11 cellular contexts compared by ENCODE assay signal in genomic region chr12:6202331-6202730, GRCh38. TPM values are rescaled to one million over a fixed set of nuclear protein-coding genes. Genes with fewer than 3 reads are reported as not detected.
A peak's percentile ranks its signal among the peaks of the same experiment; 100 is the strongest.
DNase-seq lines count a peak whose midpoint lies in the region; ATAC-seq and TF ChIP-seq lines count a peak whose summit lies in the region.
"Had no signal": no experiment of that assay in that cellular context is flagged by ENCODE, and none has a peak within 500 bp of the region (broad histone marks: within the 10 kb centered on the region; RNA-seq: fewer than 3 reads in every experiment).

No MANE protein-coding gene starts in this region.

- peaks cover 0 to 11% (median 4%) of the 10 kb centered on the region in 7 donors for H3K9me3 Mint-ChIP-seq in CD14-positive monocyte
- no peaks in the 10 kb centered on the region for H3K9me3 Mint-ChIP-seq in activated T-helper 2 cell treated with anti-CD3 and anti-CD28 coated beads, Interferon-gamma antibody, Interleukin-2, Interleukin-4, amounts not matched to agents 10 μg/mL and 5 μg/mL and 100 μg/mL, durations not matched to agents 14 hours and 24 hours and 36 hours

- peak overlapping the region in 1 of 7 donors; percentile 4 for H3K27ac Mint-ChIP-seq in CD14-positive monocyte
- no peak overlapping the region for H3K27ac Mint-ChIP-seq in activated T-helper 2 cell treated with anti-CD3 and anti-CD28 coated beads, Interferon-gamma antibody, Interleukin-2, Interleukin-4, amounts not matched to agents 10 μg/mL and 5 μg/mL and 100 μg/mL, durations not matched to agents 14 hours and 24 hours and 36 hours

- intact Hi-C loops in CD14-positive monocyte (cut with micrococcal nuclease) (no loop called here), sigmoid colon (cut with DNase I) (loop anchor here (1.0 to 5.0 kb wide), 2 partner anchors 27 to 130 kb away; no protein-coding TSS in a partner anchor)
- intact Hi-C loops in activated T-helper 2 cell treated with anti-CD3 and anti-CD28 coated beads, Interferon-gamma antibody, Interleukin-2, Interleukin-4, amounts not matched to agents 10 μg/mL and 5 μg/mL and 100 μg/mL, durations not matched to agents 14 hours and 24 hours and 36 hours (cut with micrococcal nuclease) = no loop called here

- peak overlapping the region; percentile 81 to 84 for H3K4me3 Mint-ChIP-seq in CD14-positive monocyte
- peak overlapping the region; percentile 30 for H3K4me3 Mint-ChIP-seq in activated T-helper 2 cell treated with anti-CD3 and anti-CD28 coated beads, Interferon-gamma antibody, Interleukin-2, Interleukin-4, amounts not matched to agents 10 μg/mL and 5 μg/mL and 100 μg/mL, durations not matched to agents 14 hours and 24 hours and 36 hours (ENCODE audit: low read depth)

- ATAC-seq in HG02852 (IDR thresholded peaks at IDR 0.05; ENCODE audit: unreplicated experiment) (no peak), HG03159 (IDR thresholded peaks at IDR 0.05; ENCODE audit: unreplicated experiment) (no peak)

- peaks cover 46% of the 10 kb centered on the region for H3K4me1 Mint-ChIP-seq in CD14-positive monocyte
- peaks cover 17% of the 10 kb centered on the region for H3K4me1 Mint-ChIP-seq in activated T-helper 2 cell treated with anti-CD3 and anti-CD28 coated beads, Interferon-gamma antibody, Interleukin-2, Interleukin-4, amounts not matched to agents 10 μg/mL and 5 μg/mL and 100 μg/mL, durations not matched to agents 14 hours and 24 hours and 36 hours (ENCODE audit: low read depth)

- H3K36me3 Mint-ChIP-seq in CD14-positive monocyte = peaks cover 0 to 36% of the 10 kb centered on the region in 2 donors
- no peaks in the 10 kb centered on the region for H3K36me3 Mint-ChIP-seq in activated T-helper 2 cell treated with anti-CD3 and anti-CD28 coated beads, Interferon-gamma antibody, Interleukin-2, Interleukin-4, amounts not matched to agents 10 μg/mL and 5 μg/mL and 100 μg/mL, durations not matched to agents 14 hours and 24 hours and 36 hours (ENCODE audit: low read depth)

- H3K27ac ChIP-seq in iPS-20b (ENCODE audit: low read length) (no peak overlapping the region), sigmoid colon (peak overlapping the region; percentile 95 to 100 (median 98))

- H3K9ac ChIP-seq in iPS-20b (ENCODE audit: low read depth, low read length) = peak overlapping the region; percentile 79; the same call in 1 of the 2 replicates

- no peak for TF ChIP-seq CTCF in CD14-positive monocyte (IDR thresholded peaks at IDR 0.05)
- TF ChIP-seq CTCF in sigmoid colon (IDR thresholded peaks at IDR 0.05) = no peak

- H3K27me3 ChIP-seq in iPS-20b (ENCODE audit: insufficient read depth, low read length) (peaks cover 52% of the 10 kb centered on the region), sigmoid colon (no peaks in the 10 kb centered on the region)
- H3K27me3 ChIP-seq: Peyer's patch had no signal

- DNase-seq in CD14-positive monocyte (ENCODE audit: low spot score) (no peak), sigmoid colon (no peak), NCI-H128 (lab: John Stamatoyannopoulos, UW; ENCODE audit: unreplicated experiment) (no peak), erythroblast (lab: John Stamatoyannopoulos, UW) (no peak)
- DNase-seq in activated T-helper 2 cell treated with anti-CD3 and anti-CD28 coated beads, Interferon-gamma antibody, Interleukin-2, Interleukin-4, amounts not matched to agents 10 μg/mL and 5 μg/mL and 100 μg/mL, durations not matched to agents 14 hours and 24 hours and 36 hours (ENCODE audit: low spot score) = no peak
- DNase-seq: activated CD4-positive, alpha-beta T cell treated with anti-CD3 and anti-CD28 coated beads for 4 hours; foreskin melanocyte had no signal

- no peak for TF ChIP-seq EP300 in sigmoid colon (IDR thresholded peaks at IDR 0.05)

- peaks cover 52 to 71% (median 55%) of the 10 kb centered on the region in 3 donors for H3K27me3 Mint-ChIP-seq in CD14-positive monocyte (ENCODE audit: low read depth in 3 of 3)
- peaks cover 36% of the 10 kb centered on the region for H3K27me3 Mint-ChIP-seq in activated T-helper 2 cell treated with anti-CD3 and anti-CD28 coated beads, Interferon-gamma antibody, Interleukin-2, Interleukin-4, amounts not matched to agents 10 μg/mL and 5 μg/mL and 100 μg/mL, durations not matched to agents 14 hours and 24 hours and 36 hours (ENCODE audit: low read depth)

- peak in 1 of 2 donors; percentile 9 for TF ChIP-seq POLR2A in sigmoid colon (IDR thresholded peaks at IDR 0.05)
- no peak for TF ChIP-seq POLR2A in erythroblast (IDR thresholded peaks at IDR 0.05; ENCODE audit: low read length)

- 10 to 57% methylated on average over 6 of the region's 6 CpGs for WGBS in sigmoid colon, 2 donors

- 0 out of 2 replicates have a peak, but pooled peaks cover 8% of the 10 kb centered on the region for H3K36me3 ChIP-seq in iPS-20b (ENCODE audit: insufficient read depth, low read depth, low read length)
- no peaks in the 10 kb centered on the region for H3K36me3 ChIP-seq in sigmoid colon
- H3K36me3 ChIP-seq: Peyer's patch had no signal

- peaks cover 59% of the 10 kb centered on the region for H3K4me1 ChIP-seq in iPS-20b (ENCODE audit: insufficient read depth, low read length)
- H3K4me1 ChIP-seq in sigmoid colon = peaks cover 0 to 84% (median 74%) of the 10 kb centered on the region in 4 donors

- no peaks in the 10 kb centered on the region for H3K9me3 ChIP-seq in iPS-20b (ENCODE audit: insufficient read depth, low read depth, low read length)
- no peaks in the 10 kb centered on the region for H3K9me3 ChIP-seq in sigmoid colon
- H3K9me3 ChIP-seq: Peyer's patch had no signal

- H3K4me3 ChIP-seq in iPS-20b (ENCODE audit: low read length) (no peak overlapping the region), sigmoid colon (peak overlapping the region; percentile 74 to 100 (median 92))

RNA-seq across cellular contexts. Expression of gene CD9, which starts 2.1 kb away (rescaled TPM):
- polyA plus RNA-seq in CD14-positive monocyte = 100 to 1,000 TPM in 1 of 2 donors, 1 to 10 TPM in 1; 7.7 to 323 TPM
- 24.8 and 26.4 TPM in 2 replicates for total RNA-seq in activated T-helper 2 cell treated with anti-CD3 and anti-CD28 coated beads, Interferon-gamma antibody, Interleukin-2, Interleukin-4, amounts not matched to agents 10 μg/mL and 5 μg/mL and 100 μg/mL, durations not matched to agents 14 hours and 24 hours and 36 hours
- total RNA-seq in sigmoid colon = 100 to 1,000 TPM; 240 to 453 (median 303) TPM
- polyA plus RNA-seq in sigmoid colon = 100 to 1,000 TPM; 180 to 548 (median 335) TPM
